Comparison of ENCODE assay signal across 21 cellular contexts in genomic region chr10:64636461-64636860, GRCh38.
DNase-seq lines count a peak whose midpoint lies in the region; ATAC-seq and TF ChIP-seq lines count a peak whose summit lies in the region.
"Had no signal": no experiment of that assay in that cellular context is flagged by ENCODE, and none has a peak within 500 bp of the region (broad histone marks: within the 10 kb centered on the region; RNA-seq: fewer than 3 reads in every experiment).

No MANE protein-coding gene starts in this region.

- no peak for TF ChIP-seq CTCF in endodermal cell (conservative IDR thresholded peaks at IDR 0.05)
- no peak for TF ChIP-seq CTCF in osteoblast (IDR thresholded peaks at IDR 0.05; ENCODE audit: extremely low read depth, low read depth, low read length)

- H3K4me1 ChIP-seq in endodermal cell (ENCODE audit: control insufficient read depth, insufficient read depth, low read length) (no peaks in the 10 kb centered on the region), neuronal stem cell (ENCODE audit: control insufficient read depth in 2 of 2, insufficient read depth in 1 of 2, low read depth in 1 of 2, low read length in 2 of 2) (peaks cover 0 to 2% of the 10 kb centered on the region in 2 donors), osteoblast (ENCODE audit: insufficient read depth, low read length) (no peaks in the 10 kb centered on the region)

- no peaks in the 10 kb centered on the region for H3K9me3 ChIP-seq in endodermal cell (ENCODE audit: control insufficient read depth, low read length)
- H3K9me3 ChIP-seq in neuronal stem cell (replicated peaks in 1 of 2; ENCODE audit: control insufficient read depth in 2 of 2, insufficient read depth in 1 of 2, low read depth in 1 of 2, low read length in 2 of 2), result no peaks in the 10 kb centered on the region
- no peaks in the 10 kb centered on the region for H3K9me3 ChIP-seq in osteoblast (ENCODE audit: low read depth, low read length)
- H3K9me3 ChIP-seq: MG63 had no signal

- H3K27me3 Mint-ChIP-seq in endodermal cell (ENCODE audit: insufficient read depth), result no peaks in the 10 kb centered on the region
- no peaks in the 10 kb centered on the region for H3K27me3 Mint-ChIP-seq in stimulated activated naive B cell treated with anti-CD40 and anti-IgM and Interleukin-4, amounts not matched to agents 10 μg/mL and 1 μg/mL and 100 μg/mL, for 72 hours
- H3K27me3 Mint-ChIP-seq: CD4-positive, alpha-beta memory T cell; IgD-negative memory B cell had no signal

- 50 to 77% methylated on average over 1 to 3 of the region's 3 CpGs for WGBS in endodermal cell (ENCODE audit: insufficient coverage in 1 of 2, insufficient read length in 1 of 2), 2 experiments
- no CpG with 5 or more reads among the region's 3 CpGs for WGBS in neuronal stem cell (ENCODE audit: extremely low coverage in 2 of 2, insufficient read length in 2 of 2, insufficient replicate concordance in 1 of 2), 2 donors

- H4K20me1 ChIP-seq in osteoblast (ENCODE audit: insufficient read depth, low read length), result no peaks in the 10 kb centered on the region

- no peak overlapping the region for H3K4me3 ChIP-seq in endodermal cell (ENCODE audit: low read length)
- H3K4me3 ChIP-seq in neuronal stem cell (ENCODE audit: low read length in 2 of 2), result no peak overlapping the region
- no peak overlapping the region for H3K4me3 ChIP-seq in osteoblast (ENCODE audit: insufficient read depth, low read length)
- H3K4me3 ChIP-seq: GM12878, GM23248, MG63 had no signal

- H3K9ac ChIP-seq in endodermal cell (ENCODE audit: extremely low read depth, low read length, poor library complexity, severe bottlenecking) (no peak overlapping the region), neuronal stem cell (ENCODE audit: low read depth, low read length, poor library complexity) (no peak overlapping the region)
- H3K9ac ChIP-seq: GM23248 had no signal

- H2BK15ac ChIP-seq in neuronal stem cell (ENCODE audit: low read length), result no peak overlapping the region

- H2AFZ ChIP-seq in neuronal stem cell (ENCODE audit: low read length) (no peak overlapping the region), osteoblast (ENCODE audit: low read length) (no peak overlapping the region)
- H2AFZ ChIP-seq: GM23248 had no signal

- H3K4me3 Mint-ChIP-seq in endodermal cell, result no peak overlapping the region
- no peak overlapping the region for H3K4me3 Mint-ChIP-seq in stimulated activated naive B cell treated with anti-CD40 and anti-IgM and Interleukin-4, amounts not matched to agents 10 μg/mL and 1 μg/mL and 100 μg/mL, for 72 hours
- H3K4me3 Mint-ChIP-seq: CD4-positive, alpha-beta memory T cell; IgD-negative memory B cell had no signal

- no peak overlapping the region for H4K8ac ChIP-seq in neuronal stem cell (ENCODE audit: low read depth, low read length)

- H3K36me3 Mint-ChIP-seq in endodermal cell (ENCODE audit: low read depth), result no peaks in the 10 kb centered on the region
- no peaks in the 10 kb centered on the region for H3K36me3 Mint-ChIP-seq in stimulated activated naive B cell treated with anti-CD40 and anti-IgM and Interleukin-4, amounts not matched to agents 10 μg/mL and 1 μg/mL and 100 μg/mL, for 72 hours
- H3K36me3 Mint-ChIP-seq: CD4-positive, alpha-beta memory T cell; IgD-negative memory B cell had no signal

- no peaks in the 10 kb centered on the region for H3K79me1 ChIP-seq in neuronal stem cell (ENCODE audit: low read depth, low read length)

- H4K91ac ChIP-seq in neuronal stem cell (ENCODE audit: low read depth, low read length, poor library complexity), result no peak overlapping the region

- no peak for ATAC-seq in stimulated activated naive B cell treated with anti-CD40 and anti-IgM and Interleukin-4, amounts not matched to agents 10 μg/mL and 1 μg/mL and 100 μg/mL, for 72 hours (replicated peaks)
- ATAC-seq: GM12878, HCT116 had no signal

- H3K27ac ChIP-seq in endodermal cell (ENCODE audit: low read depth, low read length), result no peak overlapping the region
- no peak overlapping the region for H3K27ac ChIP-seq in neuronal stem cell (replicated peaks; ENCODE audit: low read length)
- no peak overlapping the region for H3K27ac ChIP-seq in osteoblast (ENCODE audit: low read depth, low read length)
- H3K27ac ChIP-seq: GM23248 had no signal

- H3K79me2 ChIP-seq in osteoblast (ENCODE audit: insufficient read depth, low read length), result no peaks in the 10 kb centered on the region

- no peak overlapping the region for H3K4ac ChIP-seq in neuronal stem cell (ENCODE audit: low read length)

- H2BK5ac ChIP-seq in neuronal stem cell (ENCODE audit: low read length), result no peak overlapping the region

- no peaks in the 10 kb centered on the region for H3K36me3 ChIP-seq in endodermal cell (ENCODE audit: control insufficient read depth, insufficient read depth, low read length)
- H3K36me3 ChIP-seq in neuronal stem cell (replicated peaks in 1 of 2; ENCODE audit: control insufficient read depth in 2 of 2, insufficient read depth in 2 of 2, low read length in 2 of 2), result no peaks in the 10 kb centered on the region
- H3K36me3 ChIP-seq in osteoblast (ENCODE audit: insufficient read depth, low read length), result no peaks in the 10 kb centered on the region
- H3K36me3 ChIP-seq: MG63 had no signal

- H3K4me2 ChIP-seq in neuronal stem cell (ENCODE audit: insufficient read depth, low read length, poor library complexity, severe bottlenecking) (no peak overlapping the region), osteoblast (ENCODE audit: insufficient read depth, low read length) (no peak overlapping the region)

- peak overlapping the region; percentile 53 for H3K27ac Mint-ChIP-seq in endodermal cell
- H3K27ac Mint-ChIP-seq in stimulated activated naive B cell treated with anti-CD40 and anti-IgM and Interleukin-4, amounts not matched to agents 10 μg/mL and 1 μg/mL and 100 μg/mL, for 72 hours, result no peak overlapping the region
- H3K27ac Mint-ChIP-seq: CD4-positive, alpha-beta memory T cell; IgD-negative memory B cell had no signal

- H3K4me1 Mint-ChIP-seq in endodermal cell, result peaks cover 4% of the 10 kb centered on the region
- no peaks in the 10 kb centered on the region for H3K4me1 Mint-ChIP-seq in stimulated activated naive B cell treated with anti-CD40 and anti-IgM and Interleukin-4, amounts not matched to agents 10 μg/mL and 1 μg/mL and 100 μg/mL, for 72 hours
- H3K4me1 Mint-ChIP-seq: CD4-positive, alpha-beta memory T cell; IgD-negative memory B cell had no signal

- no peak overlapping the region for H2BK12ac ChIP-seq in neuronal stem cell (ENCODE audit: low read length)

- DNase-seq in RPMI7951 (ENCODE audit: low read depth), result peak; percentile 0
- no peak for DNase-seq in endodermal cell
- peak; percentile 88 for DNase-seq in medulla oblongata (ENCODE audit: extremely low spot score)
- DNase-seq in putamen (ENCODE audit: low spot score), result peak; percentile 88
- DNase-seq in neuronal stem cell (ENCODE audit: low spot score), result no peak
- DNase-seq in HCEC 1CT, result no peak
- no peak for DNase-seq in osteoblast (ENCODE audit: insufficient read length, low spot score, missing footprints)
- no peak for DNase-seq in stimulated activated naive B cell treated with anti-CD40 and anti-IgM and Interleukin-4, amounts not matched to agents 10 μg/mL and 1 μg/mL and 100 μg/mL, for 72 hours
- DNase-seq: CD4-positive, alpha-beta memory T cell; GM23248; Kasumi-1; MG63; NCI-H1092 treated with DMSO at 0.1 percent for 48 hours; NCI-H146; NCI-H2081 treated with DMSO at 0.1 percent for 48 hours; NK-92 treated with Interleukin-12 subunit alpha and Interleukin-12 subunit beta, amount 100 ng/mL, for 24 hours; OCI-M1; SIG-M5 had no signal

- H2BK120ac ChIP-seq in neuronal stem cell (ENCODE audit: low read depth, low read length), result no peak overlapping the region

- H3K14ac ChIP-seq in neuronal stem cell (ENCODE audit: low read length), result no peak overlapping the region

- no peak overlapping the region for H2AK5ac ChIP-seq in neuronal stem cell (ENCODE audit: low read depth, low read length)

- no peak overlapping the region for H3K18ac ChIP-seq in neuronal stem cell (ENCODE audit: low read length)

- H3K9me3 Mint-ChIP-seq in endodermal cell, result no peaks in the 10 kb centered on the region
- no peaks in the 10 kb centered on the region for H3K9me3 Mint-ChIP-seq in stimulated activated naive B cell treated with anti-CD40 and anti-IgM and Interleukin-4, amounts not matched to agents 10 μg/mL and 1 μg/mL and 100 μg/mL, for 72 hours

- no peak overlapping the region for H3K23ac ChIP-seq in neuronal stem cell (ENCODE audit: low read depth, low read length, poor library complexity)

- H3K27me3 ChIP-seq in endodermal cell (ENCODE audit: control insufficient read depth, insufficient read depth, low read length, poor library complexity, severe bottlenecking) (no peaks in the 10 kb centered on the region), neuronal stem cell (ENCODE audit: control insufficient read depth in 3 of 3, insufficient read depth in 3 of 3, low read depth in 1 of 3, low read length in 3 of 3) (no peaks in the 10 kb centered on the region), osteoblast (ENCODE audit: insufficient read depth, low read length) (no peaks in the 10 kb centered on the region)
- H3K27me3 ChIP-seq: MG63 had no signal

Comparison
In these comparisons a context has a peak if more than half of its experiments do, and no peak if none do; other contexts are left out.
1. DNase-seq: peak in RPMI7951 (single experiment), medulla oblongata (single experiment) and putamen (single experiment); none in endodermal cell (single experiment), neuronal stem cell (single experiment), HCEC 1CT (single experiment), osteoblast (single experiment) and stimulated activated naive B cell treated with anti-CD40 and anti-IgM and Interleukin-4, amounts not matched to agents 10 μg/mL and 1 μg/mL and 100 μg/mL, for 72 hours (single experiment).